In the genomic region with DNA sequence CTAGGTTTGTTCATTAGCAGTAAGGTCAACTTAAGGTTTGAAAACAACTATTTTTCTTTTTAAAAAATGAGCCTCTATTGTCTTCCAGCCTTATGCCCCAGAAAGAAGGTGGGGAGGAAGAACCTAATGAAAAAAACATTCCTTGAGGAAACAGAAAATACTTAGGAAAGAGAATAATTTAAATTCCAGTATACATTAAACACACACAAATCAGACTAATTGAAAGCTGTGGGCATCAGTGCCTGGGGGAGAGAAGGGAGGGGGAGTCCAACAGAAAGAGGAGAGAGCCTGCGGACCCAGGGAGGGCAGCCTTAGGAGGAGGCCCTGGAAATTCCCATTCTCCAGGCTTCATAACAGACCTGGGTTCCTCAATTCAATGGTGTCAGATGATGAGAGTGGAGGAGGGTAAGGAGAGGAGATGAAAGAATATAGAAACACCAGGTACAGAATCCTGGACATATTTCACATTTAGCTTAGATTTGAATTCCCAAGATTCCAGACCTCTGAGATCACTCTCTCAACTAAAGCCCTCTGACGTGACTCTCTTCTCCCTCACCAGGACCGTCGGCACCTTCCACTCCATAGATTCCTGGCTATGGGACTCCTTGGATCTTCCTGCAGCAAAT, we compare ENCODE assay signal across 14 cellular contexts.
DNase-seq lines count a peak whose midpoint lies in the region; ATAC-seq and TF ChIP-seq lines count a peak whose summit lies in the region.
"Had no signal": no experiment of that assay in that cellular context is flagged by ENCODE, and none has a peak within 500 bp of the region (broad histone marks: within the 10 kb centered on the region; RNA-seq: fewer than 3 reads in every experiment).

No MANE protein-coding gene starts in this region.

- no peak for TF ChIP-seq EP300 in SK-N-SH (IDR thresholded peaks at IDR 0.05; ENCODE audit: borderline replicate concordance in 1 of 2, low read depth in 1 of 2, low read length in 1 of 2)
- no peak for TF ChIP-seq EP300 in esophagus muscularis mucosa (IDR thresholded peaks at IDR 0.05)

- H3K4me1 Mint-ChIP-seq in H9 = peaks cover 6% of the 10 kb centered on the region in 2 experiments
- H3K4me1 Mint-ChIP-seq: activated naive CD8-positive, alpha-beta T cell treated with anti-CD3 and anti-CD28 coated beads, Interleukin-2, amount 50 U/mL, for 24 hours; CD4-positive, alpha-beta memory T cell; natural killer cell had no signal

- POLR2A ChIA-PET in SK-N-SH (lab: Yijun Ruan, JAX) = no interaction called here

- WGBS in SK-N-SH (ENCODE audit: low lambda C conversion rate) = 43% methylated on average over 4 of the region's 4 CpGs
- no CpG with 5 or more reads among the region's 4 CpGs for WGBS in H9 (ENCODE audit: extremely low coverage, insufficient read length, low lambda C conversion rate)
- WGBS in esophagus muscularis mucosa = 77% methylated on average over 4 of the region's 4 CpGs

- H4K20me1 ChIP-seq in SK-N-SH (ENCODE audit: insufficient read depth) (no peaks in the 10 kb centered on the region), H9 (ENCODE audit: control insufficient read depth, insufficient read depth, insufficient read length) (no peaks in the 10 kb centered on the region)

- H2BK20ac ChIP-seq in H9 (ENCODE audit: low read depth, low read length, poor library complexity, severe bottlenecking) = no peak overlapping the region

- no peak overlapping the region for H4K5ac ChIP-seq in H9 (ENCODE audit: insufficient read length, low read depth, low read length)

- H3K14ac ChIP-seq in H9 (ENCODE audit: insufficient read depth, low read length) = no peak overlapping the region

- no peak for ATAC-seq in HG03135 (IDR thresholded peaks at IDR 0.05; ENCODE audit: unreplicated experiment)
- ATAC-seq: activated naive CD8-positive, alpha-beta T cell treated with anti-CD3 and anti-CD28 coated beads, Interleukin-2, amount 50 U/mL, for 24 hours; natural killer cell; Panc1 had no signal

- no peak overlapping the region for H2BK5ac ChIP-seq in H9 (ENCODE audit: insufficient read length, low read length)

- no peak overlapping the region for H3K4ac ChIP-seq in H9 (ENCODE audit: low read depth, low read length)

- peaks cover 4% of the 10 kb centered on the region for H3F3A ChIP-seq in SK-N-SH (replicated peaks; ENCODE audit: insufficient read depth)

- peaks cover 13 to 15% of the 10 kb centered on the region in 2 experiments; a peak in 3 of 4 replicates for H3K4me1 ChIP-seq in SK-N-SH (ENCODE audit: control insufficient read depth in 1 of 2, insufficient read depth in 2 of 2, low read depth in 1 of 2, low read length in 1 of 2)
- no peaks in the 10 kb centered on the region for H3K4me1 ChIP-seq in H9 (ENCODE audit: insufficient read depth, low read length)
- H3K4me1 ChIP-seq in esophagus muscularis mucosa = peaks cover 0 to 6% (median 0%) of the 10 kb centered on the region in 4 donors

- TF ChIP-seq CTCF in SK-N-SH (IDR thresholded peaks at IDR 0.05) (no peak), epithelial cell of proximal tubule (conservative IDR thresholded peaks at IDR 0.05; ENCODE audit: low read depth, low read length) (no peak), retinal pigment epithelial cell (conservative IDR thresholded peaks at IDR 0.05; ENCODE audit: low read depth, low read length) (no peak), H9 (conservative IDR thresholded peaks at IDR 0.05) (no peak), esophagus muscularis mucosa (IDR thresholded peaks at IDR 0.05) (no peak)

- H3K4me3 ChIP-seq in SK-N-SH (ENCODE audit: low read depth in 2 of 2, low read length in 1 of 2) (no peak overlapping the region), epithelial cell of proximal tubule (ENCODE audit: low read depth, low read length) (no peak overlapping the region), retinal pigment epithelial cell (ENCODE audit: low read length) (no peak overlapping the region), esophagus muscularis mucosa (no peak overlapping the region)

- H3K9me3 ChIP-seq in SK-N-SH (no peaks in the 10 kb centered on the region), H9 (ENCODE audit: control insufficient read depth, low read depth, low read length) (no peaks in the 10 kb centered on the region), esophagus muscularis mucosa (no peaks in the 10 kb centered on the region)

- no peak overlapping the region for H2BK12ac ChIP-seq in H9 (ENCODE audit: insufficient read length, low read depth, low read length)

- H3K36me3 ChIP-seq in SK-N-SH (replicated peaks in 1 of 2; ENCODE audit: control insufficient read depth in 1 of 2, insufficient read depth in 2 of 2, low read length in 1 of 2) (peaks cover 8 to 24% of the 10 kb centered on the region in 2 experiments), esophagus muscularis mucosa (peaks cover 0 to 27% (median 7%) of the 10 kb centered on the region in 4 donors)

- H3K18ac ChIP-seq in H9 (ENCODE audit: insufficient read length, low read depth, low read length) = no peak overlapping the region

- H3K9ac ChIP-seq in SK-N-SH (no peak overlapping the region), H9 (ENCODE audit: extremely low read depth, insufficient read length, low read length) (no peak overlapping the region)

- TF ChIP-seq RAD21 in SK-N-SH (IDR thresholded peaks at IDR 0.05; ENCODE audit: low read length) = no peak

- H4K91ac ChIP-seq in H9 (ENCODE audit: insufficient read length, low read depth, low read length) = no peak overlapping the region

- no peaks in the 10 kb centered on the region for H3K9me2 ChIP-seq in SK-N-SH

- H3K4me3 Mint-ChIP-seq in H9 = no peak overlapping the region
- H3K4me3 Mint-ChIP-seq: activated naive CD8-positive, alpha-beta T cell treated with anti-CD3 and anti-CD28 coated beads, Interleukin-2, amount 50 U/mL, for 24 hours; CD4-positive, alpha-beta memory T cell; natural killer cell had no signal

- H3T11ph ChIP-seq in H9 (ENCODE audit: low read length) = no peak overlapping the region

- H3K27ac ChIP-seq in SK-N-SH (ENCODE audit: low read depth in 2 of 2, low read length in 1 of 2) = peak overlapping the region; percentile 6 to 34; a peak in 1 of 4 replicates
- no peak overlapping the region for H3K27ac ChIP-seq in H9 (ENCODE audit: insufficient read length, low read depth, low read length)
- H3K27ac ChIP-seq in esophagus muscularis mucosa (replicated peaks in 1 of 4) = no peak overlapping the region
- H3K27ac ChIP-seq: epithelial cell of prostate had no signal

- H2AFZ ChIP-seq in SK-N-SH (ENCODE audit: low read depth) (no peak overlapping the region), H9 (ENCODE audit: low read length) (no peak overlapping the region)

- intact Hi-C loops in esophagus muscularis mucosa (cut with DNase I) = no loop called here

- no peak overlapping the region for H3K56ac ChIP-seq in H9 (ENCODE audit: insufficient read length, low read depth, low read length)

- no peak for TF ChIP-seq POLR2A in esophagus muscularis mucosa (IDR thresholded peaks at IDR 0.05; ENCODE audit: low read depth)

- no peaks in the 10 kb centered on the region for H3K27me3 ChIP-seq in SK-N-SH (ENCODE audit: insufficient read depth)
- H3K27me3 ChIP-seq in H9 (ENCODE audit: insufficient read depth, low read length) = no peaks in the 10 kb centered on the region
- H3K27me3 ChIP-seq in esophagus muscularis mucosa = no peaks in the 10 kb centered on the region

- no peaks in the 10 kb centered on the region for H3K79me2 ChIP-seq in SK-N-SH (ENCODE audit: insufficient read depth)
- H3K79me2 ChIP-seq in H9 (ENCODE audit: insufficient read depth, low read length) = no peaks in the 10 kb centered on the region

- DNase-seq in H4 (ENCODE audit: low spot score) (peak; percentile 40), SK-N-SH (no peak), epithelial cell of proximal tubule (ENCODE audit: low read depth) (peak; percentile 7), retinal pigment epithelial cell (ENCODE audit: low read depth) (peak; percentile 75), amniotic stem cell (lab: John Stamatoyannopoulos, UW) (no peak), H9 (no peak), esophagus muscularis mucosa (ENCODE audit: extremely low spot score) (no peak)
- DNase-seq: activated naive CD8-positive, alpha-beta T cell treated with anti-CD3 and anti-CD28 coated beads, Interleukin-2, amount 50 U/mL, for 24 hours; CD4-positive, alpha-beta memory T cell; Karpas-422; natural killer cell had no signal

- H3K36me3 Mint-ChIP-seq in H9 (ENCODE audit: insufficient read depth in 1 of 3, low read depth in 3 of 3) = no peaks in the 10 kb centered on the region
- H3K36me3 Mint-ChIP-seq: CD4-positive, alpha-beta memory T cell; natural killer cell had no signal

- H2BK15ac ChIP-seq in H9 (ENCODE audit: low read depth, low read length) = no peak overlapping the region

- H2BK120ac ChIP-seq in H9 (ENCODE audit: low read depth, low read length, poor library complexity, severe bottlenecking) = no peak overlapping the region

- no peaks in the 10 kb centered on the region for H3K9me3 Mint-ChIP-seq in H9
- H3K9me3 Mint-ChIP-seq: activated naive CD8-positive, alpha-beta T cell treated with anti-CD3 and anti-CD28 coated beads, Interleukin-2, amount 50 U/mL, for 24 hours; natural killer cell had no signal

- H3K23me2 ChIP-seq in H9 (ENCODE audit: insufficient read length, low read depth, low read length, poor library complexity, severe bottlenecking) = no peaks in the 10 kb centered on the region

- no peak overlapping the region for H3K27ac Mint-ChIP-seq in H9
- H3K27ac Mint-ChIP-seq: activated naive CD8-positive, alpha-beta T cell treated with anti-CD3 and anti-CD28 coated beads, Interleukin-2, amount 50 U/mL, for 24 hours; CD4-positive, alpha-beta memory T cell; natural killer cell had no signal

- no peaks in the 10 kb centered on the region for H3K79me1 ChIP-seq in H9 (ENCODE audit: insufficient read depth, low read depth, low read length, poor library complexity, severe bottlenecking)

- H2AK5ac ChIP-seq in H9 (ENCODE audit: insufficient read length, low read length) = no peak overlapping the region

- no peak overlapping the region for H3K23ac ChIP-seq in H9 (ENCODE audit: insufficient read length, low read depth, low read length)

- CTCF ChIA-PET in SK-N-SH (lab: Yijun Ruan, JAX) = interaction anchor here (1.3 kb wide), 1 partner anchor 29 kb away, joined by 3 read pairs; no protein-coding TSS in a partner anchor

- H3K4me2 ChIP-seq in SK-N-SH = peak overlapping the region; percentile 43; the same call in 1 of the 2 replicates
- no peak overlapping the region for H3K4me2 ChIP-seq in H9 (ENCODE audit: insufficient read depth, insufficient read length, low read length)

- no peak overlapping the region for H4K8ac ChIP-seq in H9 (replicated peaks; ENCODE audit: insufficient read length, low read depth, low read length)

- H3K27me3 Mint-ChIP-seq in H9 (ENCODE audit: low read depth) = no peaks in the 10 kb centered on the region

TF ChIP-seq in SK-N-SH, 30 proteins besides CTCF, POLR2A, EP300 and RAD21 (continues in another document):
- TF ChIP-seq POLR2AphosphoS5 (IDR thresholded peaks at IDR 0.05; ENCODE audit: low read depth, low read length) (no peak), FOSL2 (IDR thresholded peaks at IDR 0.05; ENCODE audit: borderline replicate concordance, low read depth) (0 out of 2 replicates have a peak, but pooled peaks have one; percentile 22), FOXM1 (IDR thresholded peaks at IDR 0.05; ENCODE audit: low read depth) (no peak), RXRA (IDR thresholded peaks at IDR 0.05; ENCODE audit: borderline replicate concordance, low read depth) (no peak)

Comparison
In these comparisons a context has a peak if more than half of its experiments do, and no peak if none do; other contexts are left out.
1. DNase-seq: peak in H4 (single experiment), epithelial cell of proximal tubule (single experiment) and retinal pigment epithelial cell (single experiment); none in SK-N-SH (single experiment), amniotic stem cell (single experiment), H9 (single experiment) and esophagus muscularis mucosa (single experiment).
2. H3K27ac ChIP-seq: peak in SK-N-SH (2 of 2); none in H9 (single experiment) and esophagus muscularis mucosa (0 of 4).